13 cellular contexts compared by ENCODE assay signal in genomic region chr3:10284496-10284895, GRCh38. TPM values are rescaled to one million over a fixed set of nuclear protein-coding genes. Genes with fewer than 3 reads are reported as not detected.
A peak's percentile ranks its signal among the peaks of the same experiment; 100 is the strongest.
DNase-seq lines count a peak whose midpoint lies in the region; TF ChIP-seq lines count a peak whose summit lies in the region.
"Had no signal": no experiment of that assay in that cellular context is flagged by ENCODE, and none has a peak within 500 bp of the region (broad histone marks: within the 10 kb centered on the region; RNA-seq: fewer than 3 reads in every experiment).

No MANE protein-coding gene starts in this region.

- H3K27ac ChIP-seq in OCI-LY1 (ENCODE audit: low read depth, low read length, poor library complexity, severe bottlenecking) (peak overlapping the region; percentile 32), tibial nerve (no peak overlapping the region)

- WGBS in tibial nerve, 2 donors = 75 to 85% methylated on average over 7 of the region's 9 CpGs

- TF ChIP-seq CTCF in OCI-LY1 (IDR thresholded peaks at IDR 0.05; ENCODE audit: low read length) (no peak), tibial nerve (IDR thresholded peaks at IDR 0.05) (no peak)

- H3K9me2 ChIP-seq in OCI-LY1 (ENCODE audit: low read depth, low read length) = no peaks in the 10 kb centered on the region

- H3K27ac Mint-ChIP-seq in activated CD4-positive, alpha-beta memory T cell treated with anti-CD3 and anti-CD28 coated beads, Interleukin-2, amount 10 ng/mL, durations not matched to agents 7 days and 5 days = peak overlapping the region; percentile 68
- H3K27ac Mint-ChIP-seq in dendritic cell treated with granulocyte-macrophage colony-stimulating factor and Interleukin-4, amounts not matched to agents 40 ng/mL and 50 ng/mL, for 4 days = peak overlapping the region; percentile 33

- intact Hi-C loops in dendritic cell treated with granulocyte-macrophage colony-stimulating factor and Interleukin-4, amounts not matched to agents 40 ng/mL and 50 ng/mL, for 4 days (cut with micrococcal nuclease) = no loop called here

- peaks cover 49% of the 10 kb centered on the region for H3K4me1 Mint-ChIP-seq in activated CD4-positive, alpha-beta memory T cell treated with anti-CD3 and anti-CD28 coated beads, Interleukin-2, amount 10 ng/mL, durations not matched to agents 7 days and 5 days
- peaks cover 33% of the 10 kb centered on the region for H3K4me1 Mint-ChIP-seq in dendritic cell treated with granulocyte-macrophage colony-stimulating factor and Interleukin-4, amounts not matched to agents 40 ng/mL and 50 ng/mL, for 4 days (ENCODE audit: low read depth)

- POLR2A ChIA-PET in activated CD4-positive, alpha-beta memory T cell treated with anti-CD3 and anti-CD28 coated beads, Interleukin-2, amount 10 ng/mL, durations not matched to agents 7 days and 5 days (lab: Charles Lee) = interaction anchor here (0.8 to 4.4 kb wide), 6 partner anchors 9 to 582 kb away, joined by 3 to 16 read pairs (median 4); partner anchors contain the start of gene VHL

- DNase-seq in activated CD4-positive, alpha-beta memory T cell treated with anti-CD3 and anti-CD28 coated beads, Interleukin-2, amount 10 ng/mL, durations not matched to agents 7 days and 5 days = peak; percentile 53
- peak in 2 of 3 experiments; percentile 4 to 28 for DNase-seq in stimulated activated CD4-positive, alpha-beta T cell treated with anti-CD3 and anti-CD28 coated beads, TNF-alpha, amount 100 ng/mL, for 4 hours (ENCODE audit: low read depth in 3 of 3)
- DNase-seq in tibial nerve (ENCODE audit: low spot score in 2 of 2) = no peak
- DNase-seq in anterior cingulate cortex (lab: John Stamatoyannopoulos, UW) = no peak
- no peak for DNase-seq in SHP77 (lab: John Stamatoyannopoulos, UW)
- DNase-seq: COR-L47, hippocampal formation, NCI-H69 had no signal

- no peak overlapping the region for H3K4me3 ChIP-seq in OCI-LY1 (ENCODE audit: low read depth, low read length, poor library complexity, severe bottlenecking)
- no peak overlapping the region for H3K4me3 ChIP-seq in tibial nerve
- H3K4me3 ChIP-seq: GM23338 had no signal

- H3K4me1 ChIP-seq in OCI-LY1 (ENCODE audit: insufficient read depth, low read length, severe bottlenecking) (peaks cover 20% of the 10 kb centered on the region), tibial nerve (peaks cover 0 to 10% (median 0%) of the 10 kb centered on the region in 4 donors)

- H3K9me3 ChIP-seq in OCI-LY1 (ENCODE audit: low read length) = no peaks in the 10 kb centered on the region
- no peaks in the 10 kb centered on the region for H3K9me3 ChIP-seq in tibial nerve

- H3K27me3 Mint-ChIP-seq in activated CD4-positive, alpha-beta memory T cell treated with anti-CD3 and anti-CD28 coated beads, Interleukin-2, amount 10 ng/mL, durations not matched to agents 7 days and 5 days = no peaks in the 10 kb centered on the region
- H3K27me3 Mint-ChIP-seq in dendritic cell treated with granulocyte-macrophage colony-stimulating factor and Interleukin-4, amounts not matched to agents 40 ng/mL and 50 ng/mL, for 4 days = no peaks in the 10 kb centered on the region

- peak overlapping the region; percentile 2 for H3K4me3 Mint-ChIP-seq in activated CD4-positive, alpha-beta memory T cell treated with anti-CD3 and anti-CD28 coated beads, Interleukin-2, amount 10 ng/mL, durations not matched to agents 7 days and 5 days
- no peak overlapping the region for H3K4me3 Mint-ChIP-seq in dendritic cell treated with granulocyte-macrophage colony-stimulating factor and Interleukin-4, amounts not matched to agents 40 ng/mL and 50 ng/mL, for 4 days
- H3K4me3 Mint-ChIP-seq: GM23338 had no signal

- no peak overlapping the region for H2AFZ ChIP-seq in OCI-LY1 (ENCODE audit: low read length)
- H2AFZ ChIP-seq: GM23338 had no signal

- CTCF ChIA-PET in activated CD4-positive, alpha-beta memory T cell treated with anti-CD3 and anti-CD28 coated beads, Interleukin-2, amount 10 ng/mL, durations not matched to agents 7 days and 5 days (lab: Charles Lee) = interaction anchor here (1.7 kb wide), 1 partner anchor 21 kb away, joined by 7 read pairs; no protein-coding TSS in a partner anchor

- no peaks in the 10 kb centered on the region for H3K79me2 ChIP-seq in OCI-LY1 (ENCODE audit: insufficient read depth, low read length)

- no peaks in the 10 kb centered on the region for H3K9me3 Mint-ChIP-seq in activated CD4-positive, alpha-beta memory T cell treated with anti-CD3 and anti-CD28 coated beads, Interleukin-2, amount 10 ng/mL, durations not matched to agents 7 days and 5 days
- H3K9me3 Mint-ChIP-seq in dendritic cell treated with granulocyte-macrophage colony-stimulating factor and Interleukin-4, amounts not matched to agents 40 ng/mL and 50 ng/mL, for 4 days = no peaks in the 10 kb centered on the region
- H3K9me3 Mint-ChIP-seq: GM23338 had no signal

- peaks cover 61% of the 10 kb centered on the region for H3K36me3 Mint-ChIP-seq in activated CD4-positive, alpha-beta memory T cell treated with anti-CD3 and anti-CD28 coated beads, Interleukin-2, amount 10 ng/mL, durations not matched to agents 7 days and 5 days (ENCODE audit: low read depth)
- peaks cover 92% of the 10 kb centered on the region for H3K36me3 Mint-ChIP-seq in dendritic cell treated with granulocyte-macrophage colony-stimulating factor and Interleukin-4, amounts not matched to agents 40 ng/mL and 50 ng/mL, for 4 days (ENCODE audit: low read depth)

- no peaks in the 10 kb centered on the region for H3F3A ChIP-seq in OCI-LY1 (ENCODE audit: insufficient read depth, low read length)

- H3K36me3 ChIP-seq in OCI-LY1 (ENCODE audit: insufficient read depth, low read length) (peaks cover 59% of the 10 kb centered on the region; the same call in 1 of the 2 replicates), tibial nerve (peaks cover 0 to 67% (median 16%) of the 10 kb centered on the region in 3 donors)

- H4K20me1 ChIP-seq in OCI-LY1 (ENCODE audit: insufficient read depth, low read length) = no peaks in the 10 kb centered on the region

- TF ChIP-seq EP300 in tibial nerve (IDR thresholded peaks at IDR 0.05) = no peak

- H3K27me3 ChIP-seq in OCI-LY1 (ENCODE audit: insufficient read depth, low read length) (no peaks in the 10 kb centered on the region), tibial nerve (no peaks in the 10 kb centered on the region)

- no peak overlapping the region for H3K9ac ChIP-seq in OCI-LY1 (ENCODE audit: low read length)

- no peak for TF ChIP-seq POLR2A in tibial nerve (IDR thresholded peaks at IDR 0.05)

- no peak overlapping the region for H3K4me2 ChIP-seq in OCI-LY1 (ENCODE audit: low read length)
- H3K4me2 ChIP-seq: GM23338 had no signal

RNA-seq across cellular contexts. Expression of gene GHRL, which starts 8.3 kb away (rescaled TPM):
- total RNA-seq in activated CD4-positive, alpha-beta memory T cell treated with anti-CD3 and anti-CD28 coated beads, Interleukin-2, amount 10 ng/mL, durations not matched to agents 7 days and 5 days = under 1 TPM; 0.91 to 0.95 TPM
- total RNA-seq in tibial nerve = 1 to 10 TPM in 2 of 4 donors, under 1 TPM in 1, not detected in 1; 0.60 to 3.7 (median 2.9) TPM
- total RNA-seq: epithelial cell of proximal tubule, GM23338, lower leg skin had no signal

RNA-seq across cellular contexts. Expression of gene TATDN2, which starts 36.2 kb away (rescaled TPM):
- total RNA-seq in activated CD4-positive, alpha-beta memory T cell treated with anti-CD3 and anti-CD28 coated beads, Interleukin-2, amount 10 ng/mL, durations not matched to agents 7 days and 5 days = 10 to 100 TPM; 57.1 to 59.5 TPM
- 10 to 100 TPM; 21.2 to 28.9 (median 28.5) TPM for total RNA-seq in tibial nerve

RNA-seq across cellular contexts. Expression of gene SEC13, which starts 36.4 kb away (rescaled TPM):
- 10 to 100 TPM; 84.0 to 88.8 TPM for total RNA-seq in activated CD4-positive, alpha-beta memory T cell treated with anti-CD3 and anti-CD28 coated beads, Interleukin-2, amount 10 ng/mL, durations not matched to agents 7 days and 5 days
- 100 to 1,000 TPM in 1 of 4 donors, 10 to 100 TPM in 3; 59.2 to 120 (median 94.5) TPM for total RNA-seq in tibial nerve

Comparison
In these comparisons a context has a peak if more than half of its experiments do, and no peak if none do; other contexts are left out.
1. DNase-seq: peak in activated CD4-positive, alpha-beta memory T cell treated with anti-CD3 and anti-CD28 coated beads, Interleukin-2, amount 10 ng/mL, durations not matched to agents 7 days and 5 days (single experiment) and stimulated activated CD4-positive, alpha-beta T cell treated with anti-CD3 and anti-CD28 coated beads, TNF-alpha, amount 100 ng/mL, for 4 hours (2 of 3); none in tibial nerve (0 of 2), anterior cingulate cortex (0 of 58) and SHP77 (0 of 2).